2 cellular contexts compared by ENCODE assay signal in genomic region chr5:168946363-168946762, GRCh38.
TF ChIP-seq lines count a peak whose summit lies in the region.

No MANE protein-coding gene starts in this region.

TF ChIP-seq in HEK293, 187 proteins besides CTCF, POLR2A, EP300 and RAD21 (continued from another document):
- TF ChIP-seq, protein P1, sequence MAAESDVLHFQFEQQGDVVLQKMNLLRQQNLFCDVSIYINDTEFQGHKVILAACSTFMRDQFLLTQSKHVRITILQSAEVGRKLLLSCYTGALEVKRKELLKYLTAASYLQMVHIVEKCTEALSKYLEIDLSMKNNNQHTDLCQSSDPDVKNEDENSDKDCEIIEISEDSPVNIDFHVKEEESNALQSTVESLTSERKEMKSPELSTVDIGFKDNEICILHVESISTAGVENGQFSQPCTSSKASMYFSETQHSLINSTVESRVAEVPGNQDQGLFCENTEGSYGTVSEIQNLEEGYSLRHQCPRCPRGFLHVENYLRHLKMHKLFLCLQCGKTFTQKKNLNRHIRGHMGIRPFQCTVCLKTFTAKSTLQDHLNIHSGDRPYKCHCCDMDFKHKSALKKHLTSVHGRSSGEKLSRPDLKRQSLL (tag by site-specific recombination; IDR thresholded peaks at IDR 0.05) = peak; percentile 71
- TF ChIP-seq, protein P2, sequence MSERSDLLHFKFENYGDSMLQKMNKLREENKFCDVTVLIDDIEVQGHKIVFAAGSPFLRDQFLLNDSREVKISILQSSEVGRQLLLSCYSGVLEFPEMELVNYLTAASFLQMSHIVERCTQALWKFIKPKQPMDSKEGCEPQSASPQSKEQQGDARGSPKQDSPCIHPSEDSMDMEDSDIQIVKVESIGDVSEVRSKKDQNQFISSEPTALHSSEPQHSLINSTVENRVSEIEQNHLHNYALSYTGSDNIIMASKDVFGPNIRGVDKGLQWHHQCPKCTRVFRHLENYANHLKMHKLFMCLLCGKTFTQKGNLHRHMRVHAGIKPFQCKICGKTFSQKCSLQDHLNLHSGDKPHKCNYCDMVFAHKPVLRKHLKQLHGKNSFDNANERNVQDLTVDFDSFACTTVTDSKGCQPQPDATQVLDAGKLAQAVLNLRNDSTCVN (tag by site-specific recombination; optimal IDR thresholded peaks at IDR 0.05) = no peak
- TF ChIP-seq ZNF433 (tag by site-specific recombination; IDR thresholded peaks at IDR 0.05; ENCODE audit: low read depth) = no peak
- no peak for TF ChIP-seq KLF9 (tag by site-specific recombination; IDR thresholded peaks at IDR 0.05; ENCODE audit: low read depth)
- no peak for TF ChIP-seq ZNF596 (tag by site-specific recombination; IDR thresholded peaks at IDR 0.05)
- no peak for TF ChIP-seq ZNF514 (tag by site-specific recombination; IDR thresholded peaks at IDR 0.05)
- no peak for TF ChIP-seq ZIC2 (tag by site-specific recombination; IDR thresholded peaks at IDR 0.05)
- TF ChIP-seq ZNF394 (tag by site-specific recombination; IDR thresholded peaks at IDR 0.05; ENCODE audit: borderline replicate concordance) = no peak
- no peak for TF ChIP-seq ZBTB44 (tag by site-specific recombination; IDR thresholded peaks at IDR 0.05)
- TF ChIP-seq SCRT1 (tag by site-specific recombination; IDR thresholded peaks at IDR 0.05; ENCODE audit: borderline replicate concordance) = no peak
- no peak for TF ChIP-seq ZNF677 (tag by site-specific recombination; IDR thresholded peaks at IDR 0.05)
- no peak for TF ChIP-seq OVOL3 (tag by site-specific recombination; IDR thresholded peaks at IDR 0.05)
TF ChIP-seq in HEK293: peak in this region for 2.

TF ChIP-seq in GM12878, 131 proteins besides CTCF, POLR2A, EP300 and RAD21 (continued from another document):
- TF ChIP-seq, protein P3, sequence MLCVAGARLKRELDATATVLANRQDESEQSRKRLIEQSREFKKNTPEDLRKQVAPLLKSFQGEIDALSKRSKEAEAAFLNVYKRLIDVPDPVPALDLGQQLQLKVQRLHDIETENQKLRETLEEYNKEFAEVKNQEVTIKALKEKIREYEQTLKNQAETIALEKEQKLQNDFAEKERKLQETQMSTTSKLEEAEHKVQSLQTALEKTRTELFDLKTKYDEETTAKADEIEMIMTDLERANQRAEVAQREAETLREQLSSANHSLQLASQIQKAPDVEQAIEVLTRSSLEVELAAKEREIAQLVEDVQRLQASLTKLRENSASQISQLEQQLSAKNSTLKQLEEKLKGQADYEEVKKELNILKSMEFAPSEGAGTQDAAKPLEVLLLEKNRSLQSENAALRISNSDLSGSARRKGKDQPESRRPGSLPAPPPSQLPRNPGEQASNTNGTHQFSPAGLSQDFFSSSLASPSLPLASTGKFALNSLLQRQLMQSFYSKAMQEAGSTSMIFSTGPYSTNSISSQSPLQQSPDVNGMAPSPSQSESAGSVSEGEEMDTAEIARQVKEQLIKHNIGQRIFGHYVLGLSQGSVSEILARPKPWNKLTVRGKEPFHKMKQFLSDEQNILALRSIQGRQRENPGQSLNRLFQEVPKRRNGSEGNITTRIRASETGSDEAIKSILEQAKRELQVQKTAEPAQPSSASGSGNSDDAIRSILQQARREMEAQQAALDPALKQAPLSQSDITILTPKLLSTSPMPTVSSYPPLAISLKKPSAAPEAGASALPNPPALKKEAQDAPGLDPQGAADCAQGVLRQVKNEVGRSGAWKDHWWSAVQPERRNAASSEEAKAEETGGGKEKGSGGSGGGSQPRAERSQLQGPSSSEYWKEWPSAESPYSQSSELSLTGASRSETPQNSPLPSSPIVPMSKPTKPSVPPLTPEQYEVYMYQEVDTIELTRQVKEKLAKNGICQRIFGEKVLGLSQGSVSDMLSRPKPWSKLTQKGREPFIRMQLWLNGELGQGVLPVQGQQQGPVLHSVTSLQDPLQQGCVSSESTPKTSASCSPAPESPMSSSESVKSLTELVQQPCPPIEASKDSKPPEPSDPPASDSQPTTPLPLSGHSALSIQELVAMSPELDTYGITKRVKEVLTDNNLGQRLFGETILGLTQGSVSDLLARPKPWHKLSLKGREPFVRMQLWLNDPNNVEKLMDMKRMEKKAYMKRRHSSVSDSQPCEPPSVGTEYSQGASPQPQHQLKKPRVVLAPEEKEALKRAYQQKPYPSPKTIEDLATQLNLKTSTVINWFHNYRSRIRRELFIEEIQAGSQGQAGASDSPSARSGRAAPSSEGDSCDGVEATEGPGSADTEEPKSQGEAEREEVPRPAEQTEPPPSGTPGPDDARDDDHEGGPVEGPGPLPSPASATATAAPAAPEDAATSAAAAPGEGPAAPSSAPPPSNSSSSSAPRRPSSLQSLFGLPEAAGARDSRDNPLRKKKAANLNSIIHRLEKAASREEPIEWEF (IDR thresholded peaks at IDR 0.05; ENCODE audit: insufficient replicate concordance, low read depth, low read length) = no peak
- TF ChIP-seq, protein P4, sequence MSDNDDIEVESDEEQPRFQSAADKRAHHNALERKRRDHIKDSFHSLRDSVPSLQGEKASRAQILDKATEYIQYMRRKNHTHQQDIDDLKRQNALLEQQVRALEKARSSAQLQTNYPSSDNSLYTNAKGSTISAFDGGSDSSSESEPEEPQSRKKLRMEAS (IDR thresholded peaks at IDR 0.05; ENCODE audit: low read depth, low read length) = no peak
- TF ChIP-seq RFX5 (IDR thresholded peaks at IDR 0.05; ENCODE audit: low read depth, low read length) (no peak), ATF3 (IDR thresholded peaks at IDR 0.05; ENCODE audit: borderline replicate concordance, extremely low read depth, low read depth, low read length) (no peak), SMC3 (IDR thresholded peaks at IDR 0.05; ENCODE audit: borderline replicate concordance, low read length) (no peak), CHD4 (IDR thresholded peaks at IDR 0.05) (no peak), MXI1 (IDR thresholded peaks at IDR 0.05; ENCODE audit: low read depth, low read length) (no peak), HDAC6 (IDR thresholded peaks at IDR 0.05; ENCODE audit: unreplicated experiment) (no peak)
TF ChIP-seq in GM12878: peak in this region for 0.
